1 cellular context compared by ENCODE assay signal in the genomic region with DNA sequence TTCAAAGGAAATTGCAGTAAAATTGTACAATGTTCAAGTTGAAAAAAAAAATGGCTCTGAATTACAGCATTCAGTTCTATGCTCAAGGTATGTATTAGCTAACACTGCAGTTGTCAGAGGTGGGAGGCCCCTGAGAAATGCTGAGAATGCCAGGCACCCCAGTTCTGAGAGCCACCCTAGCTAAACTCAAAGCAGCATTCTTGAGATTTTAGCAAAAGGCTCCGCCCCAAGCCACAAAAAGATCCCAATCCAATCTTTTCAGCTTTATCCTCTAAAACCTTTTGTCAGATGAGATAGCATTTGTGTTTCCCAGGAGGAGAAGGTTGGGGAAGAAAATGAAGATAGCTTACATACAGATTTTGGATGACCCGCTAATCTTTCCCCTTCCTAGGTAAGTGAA.
TF ChIP-seq lines count a peak whose summit lies in the region.

No MANE protein-coding gene starts in this region.

TF ChIP-seq in IMR-90, 13 proteins besides CTCF, POLR2A, EP300 and RAD21 (continued from another document):
- no peak for TF ChIP-seq FOS (IDR thresholded peaks at IDR 0.05; ENCODE audit: low read depth, low read length)
- TF ChIP-seq MAFK (IDR thresholded peaks at IDR 0.05; ENCODE audit: low read depth, low read length), result no peak
- no peak for TF ChIP-seq RFX5 (IDR thresholded peaks at IDR 0.05; ENCODE audit: low read depth, low read length)
- no peak for TF ChIP-seq USF2 (IDR thresholded peaks at IDR 0.05; ENCODE audit: low read depth, low read length)
TF ChIP-seq in IMR-90: peak in this region for 0.
